ENCODE assay signal across 9 cellular contexts in genomic region chr11:126281666-126282175, GRCh38. TPM values are rescaled to one million over a fixed set of nuclear protein-coding genes. Genes with fewer than 3 reads are reported as not detected.
DNase-seq lines count a peak whose midpoint lies in the region; ATAC-seq and TF ChIP-seq lines count a peak whose summit lies in the region.
"Had no signal": no experiment of that assay in that cellular context is flagged by ENCODE, and none has a peak within 500 bp of the region (broad histone marks: within the 10 kb centered on the region; RNA-seq: fewer than 3 reads in every experiment).

No MANE protein-coding gene starts in this region.

- H3F3A ChIP-seq in MM.1S (ENCODE audit: insufficient read depth, low read length) (peaks cover 20% of the 10 kb centered on the region), neural progenitor cell (ENCODE audit: low read depth) (peaks cover 16% of the 10 kb centered on the region)

- H3K9me2 ChIP-seq in MM.1S (replicated peaks; ENCODE audit: insufficient read depth, low read length) = no peaks in the 10 kb centered on the region

- H3K4me1 ChIP-seq in BE2C (peaks cover 6% of the 10 kb centered on the region), MM.1S (ENCODE audit: low read length) (peaks cover 7% of the 10 kb centered on the region), neural progenitor cell (peaks cover 7% of the 10 kb centered on the region)
- peaks cover 16% of the 10 kb centered on the region for H3K4me1 ChIP-seq in effector memory CD4-positive, alpha-beta T cell (ENCODE audit: control insufficient read depth, insufficient read depth, low read length, poor library complexity, severe bottlenecking)

- no peaks in the 10 kb centered on the region for H3K9me3 ChIP-seq in BE2C
- no peaks in the 10 kb centered on the region for H3K9me3 ChIP-seq in MM.1S (replicated peaks; ENCODE audit: insufficient read depth, low read length)
- no peaks in the 10 kb centered on the region for H3K9me3 ChIP-seq in effector memory CD4-positive, alpha-beta T cell (ENCODE audit: control insufficient read depth, low read length)
- H3K9me3 ChIP-seq in neural progenitor cell (ENCODE audit: low read depth) = no peaks in the 10 kb centered on the region

- peak overlapping the region; percentile 89; the same call in 1 of the 2 replicates for H3K4me2 ChIP-seq in MM.1S (ENCODE audit: low read depth, low read length)
- peak overlapping the region; percentile 89 for H3K4me2 ChIP-seq in neural progenitor cell

- H3K36me3 ChIP-seq in BE2C (no peaks in the 10 kb centered on the region), MM.1S (replicated peaks; ENCODE audit: insufficient read depth, low read length) (no peaks in the 10 kb centered on the region), neural progenitor cell (no peaks in the 10 kb centered on the region)
- H3K36me3 ChIP-seq in effector memory CD4-positive, alpha-beta T cell (ENCODE audit: control insufficient read depth, insufficient read depth, low read length) = peaks cover 4% of the 10 kb centered on the region

- peaks cover 30% of the 10 kb centered on the region for H3K79me2 ChIP-seq in MM.1S (ENCODE audit: low read length)
- peaks cover 5% of the 10 kb centered on the region for H3K79me2 ChIP-seq in neural progenitor cell (ENCODE audit: low read depth)

- H3K36me3 Mint-ChIP-seq in neural progenitor cell = peaks cover 12% of the 10 kb centered on the region

- no peaks in the 10 kb centered on the region for H3K27me3 ChIP-seq in BE2C
- H3K27me3 ChIP-seq in MM.1S (replicated peaks; ENCODE audit: insufficient read depth, low read length) = no peaks in the 10 kb centered on the region
- H3K27me3 ChIP-seq in effector memory CD4-positive, alpha-beta T cell (replicated peaks; ENCODE audit: control insufficient read depth, insufficient read depth, low read length, poor library complexity, severe bottlenecking) = no peaks in the 10 kb centered on the region
- H3K27me3 ChIP-seq in neural progenitor cell = peaks cover 22% of the 10 kb centered on the region

- no peaks in the 10 kb centered on the region for H4K20me1 ChIP-seq in MM.1S (ENCODE audit: insufficient read depth, low read length)
- no peaks in the 10 kb centered on the region for H4K20me1 ChIP-seq in neural progenitor cell (ENCODE audit: low read depth)

- no peak overlapping the region for H3K27ac ChIP-seq in MM.1S (ENCODE audit: low read length)
- H3K27ac ChIP-seq in effector memory CD4-positive, alpha-beta T cell (ENCODE audit: insufficient read depth, low read length, poor library complexity, severe bottlenecking) = peak overlapping the region; percentile 81
- H3K27ac ChIP-seq in neural progenitor cell = no peak overlapping the region

- no peaks in the 10 kb centered on the region for H3K9me3 Mint-ChIP-seq in neural progenitor cell

- no peak for TF ChIP-seq CTCF in BE2C (IDR thresholded peaks at IDR 0.05; ENCODE audit: low read depth, low read length)
- no peak for TF ChIP-seq CTCF in MM.1S (IDR thresholded peaks at IDR 0.05; ENCODE audit: low read length)
- no peak for TF ChIP-seq CTCF in neural progenitor cell (IDR thresholded peaks at IDR 0.05)

- H3K27me3 Mint-ChIP-seq in neural progenitor cell (ENCODE audit: insufficient read depth, low read depth) = peaks cover 11% of the 10 kb centered on the region

- peak overlapping the region; percentile 76 for H3K27ac Mint-ChIP-seq in neural progenitor cell

- ATAC-seq in HG03025 (IDR thresholded peaks at IDR 0.05; ENCODE audit: low FRiP score, unreplicated experiment) (no peak), HG03039 (IDR thresholded peaks at IDR 0.05; ENCODE audit: unreplicated experiment) (no peak)

- DNase-seq in BE2C (no peak), MM.1S (no peak), neural progenitor cell (ENCODE audit: low spot score) (no peak), hippocampal formation (lab: John Stamatoyannopoulos, UW) (no peak), T1000 (lab: John Stamatoyannopoulos, UW) (no peak)
- no peak for DNase-seq in effector memory CD4-positive, alpha-beta T cell
- DNase-seq: foreskin melanocyte had no signal

- no peak overlapping the region for H3K9ac ChIP-seq in MM.1S (ENCODE audit: low read length)
- H3K9ac ChIP-seq in neural progenitor cell = no peak overlapping the region

- H3K4me1 Mint-ChIP-seq in neural progenitor cell = peaks cover 23% of the 10 kb centered on the region

- H3K4me3 ChIP-seq in BE2C (ENCODE audit: low read depth, low read length) (peak overlapping the region; percentile 79; the same call in 1 of the 2 replicates), MM.1S (ENCODE audit: low read length) (peak overlapping the region; percentile 79; the same call in 1 of the 2 replicates), neural progenitor cell (peak overlapping the region; percentile 65)
- no peak overlapping the region for H3K4me3 ChIP-seq in effector memory CD4-positive, alpha-beta T cell (ENCODE audit: insufficient read depth, low read depth, low read length, poor library complexity, severe bottlenecking)

- peak overlapping the region; percentile 89 for H3K4me3 Mint-ChIP-seq in neural progenitor cell

- peak overlapping the region; percentile 67; the same call in 1 of the 2 replicates for H2AFZ ChIP-seq in MM.1S (ENCODE audit: low read length)
- no peak overlapping the region for H2AFZ ChIP-seq in neural progenitor cell (replicated peaks)

RNA-seq across cellular contexts. Expression of gene TIRAP, which starts 1.2 kb away (rescaled TPM):
- 9.4 TPM for polyA plus RNA-seq in BE2C (2012; ENCODE audit: insufficient read depth, insufficient read length, low read depth)
- 4.6 and 5.3 TPM in 2 replicates for total RNA-seq in neural progenitor cell (ENCODE audit: low replicate concordance)

RNA-seq across cellular contexts. Expression of gene FOXRED1, which starts 12.8 kb away (rescaled TPM):
- polyA plus RNA-seq in BE2C (2012; ENCODE audit: insufficient read depth, insufficient read length, low read depth) = 64.7 TPM
- total RNA-seq in neural progenitor cell (ENCODE audit: low replicate concordance) = 25.8 and 50.5 TPM in 2 replicates

RNA-seq across cellular contexts. Expression of gene SRPRA, which starts 13.0 kb away (rescaled TPM):
- polyA plus RNA-seq in BE2C (2012; ENCODE audit: insufficient read depth, insufficient read length, low read depth) = 155 TPM
- total RNA-seq in neural progenitor cell (ENCODE audit: low replicate concordance) = 40.0 and 58.1 TPM in 2 replicates

RNA-seq across cellular contexts. Expression of gene DCPS, which starts 22.1 kb away (rescaled TPM):
- 24.0 TPM for polyA plus RNA-seq in BE2C (2012; ENCODE audit: insufficient read depth, insufficient read length, low read depth)
- 18.6 and 20.7 TPM in 2 replicates for total RNA-seq in neural progenitor cell (ENCODE audit: low replicate concordance)
